30 cellular contexts compared by ENCODE assay signal in genomic region chr1:11070876-11071275, GRCh38. TPM values are rescaled to one million over a fixed set of nuclear protein-coding genes. Genes with fewer than 3 reads are reported as not detected.
DNase-seq lines count a peak whose midpoint lies in the region; ATAC-seq, FAIRE-seq and TF ChIP-seq lines count a peak whose summit lies in the region.
"Had no signal": no experiment of that assay in that cellular context is flagged by ENCODE, and none has a peak within 500 bp of the region (broad histone marks: within the 10 kb centered on the region; RNA-seq: fewer than 3 reads in every experiment).

No MANE protein-coding gene starts in this region.

- H3K9me3 Mint-ChIP-seq in GM23338 (no peaks in the 10 kb centered on the region), HFFc6 (no peaks in the 10 kb centered on the region)
- no peaks in the 10 kb centered on the region for H3K9me3 Mint-ChIP-seq in CD8-positive, alpha-beta T cell
- H3K9me3 Mint-ChIP-seq: CD4-positive, alpha-beta memory T cell; nephron; type B pancreatic cell had no signal

- H3K36me3 Mint-ChIP-seq in GM23338 (ENCODE audit: low read depth) (peaks cover 86% of the 10 kb centered on the region), HFFc6 (ENCODE audit: low read depth) (peaks cover 26% of the 10 kb centered on the region)
- H3K36me3 Mint-ChIP-seq in CD8-positive, alpha-beta T cell, result peaks cover 83% of the 10 kb centered on the region

- no peaks in the 10 kb centered on the region for H3K9me2 ChIP-seq in GM23338 (ENCODE audit: insufficient read depth)

- H3K4me1 Mint-ChIP-seq in GM23338, result peaks cover 6% of the 10 kb centered on the region; the same call in 2 of the 3 replicates
- H3K4me1 Mint-ChIP-seq in HFFc6 (ENCODE audit: low read depth), result no peaks in the 10 kb centered on the region
- no peaks in the 10 kb centered on the region for H3K4me1 Mint-ChIP-seq in CD8-positive, alpha-beta T cell (ENCODE audit: low read depth)
- H3K4me1 Mint-ChIP-seq: nephron had no signal

- H3K27me3 Mint-ChIP-seq in GM23338 (ENCODE audit: insufficient read depth, low read depth, poor library complexity) (peaks cover 4% of the 10 kb centered on the region), HFFc6 (ENCODE audit: insufficient read depth) (peaks cover 1% of the 10 kb centered on the region; the same call in 1 of the 2 replicates)
- H3K27me3 Mint-ChIP-seq in CD8-positive, alpha-beta T cell (ENCODE audit: low read depth), result no peaks in the 10 kb centered on the region
- H3K27me3 Mint-ChIP-seq: CD4-positive, alpha-beta memory T cell; type B pancreatic cell had no signal

- H3K4me3 Mint-ChIP-seq in GM23338 (no peak overlapping the region), HFFc6 (no peak overlapping the region)
- H3K4me3 Mint-ChIP-seq in CD8-positive, alpha-beta T cell, result no peak overlapping the region
- H3K4me3 Mint-ChIP-seq: CD4-positive, alpha-beta memory T cell; nephron; type B pancreatic cell had no signal

- in situ Hi-C loops in GM12878 (cut with MboI), result no loop called here

- peak; percentile 42 for DNase-seq in NCI-H146 (lab: John Stamatoyannopoulos, UW)
- DNase-seq in NCI-H146 treated with DMSO at 0.1 percent for 48 hours (lab: John Stamatoyannopoulos, UW; ENCODE audit: unreplicated experiment), result no peak
- DNase-seq in GM23338 (ENCODE audit: low spot score), result no peak
- DNase-seq in GM12878 (ENCODE audit: low read depth, low spot score), result no peak
- peak; percentile 65 for DNase-seq in posterior vena cava (ENCODE audit: low spot score)
- no peak for DNase-seq in HFFc6
- no peak for DNase-seq in CD8-positive, alpha-beta T cell
- no peak for DNase-seq in SIG-M5 (lab: John Stamatoyannopoulos, UW)
- DNase-seq: activated CD4-positive, alpha-beta T cell treated with anti-CD3 and anti-CD28 coated beads for 4 hours; activated CD8-positive, alpha-beta memory T cell treated with anti-CD3 and anti-CD28 coated beads, Interleukin-2, amount 50 U/mL, for 4 hours; activated gamma-delta T cell; CD4-positive, alpha-beta memory T cell; NCI-H1048; NCI-H2029; PC-9; SJCRH30; stimulated activated CD4-positive, alpha-beta T cell treated with anti-CD3 and anti-CD28 coated beads, Interleukin-15, amount 100 ng/mL, for 24 hours; T-helper 1 cell had no signal

- no peak for FAIRE-seq in GM12878 (lab: Jason Lieb, UNC)
- FAIRE-seq: GM19239, keratinocyte, pancreas had no signal

- TF ChIP-seq CTCF in GM23338 (conservative IDR thresholded peaks at IDR 0.05; ENCODE audit: low read depth in 2 of 2) (no peak), GM12878 (IDR thresholded peaks at IDR 0.05 in 2 of 3, conservative IDR thresholded peaks at IDR 0.05 in 1 of 3; ENCODE audit: control insufficient read depth in 2 of 3, extremely low read depth in 1 of 3, insufficient read depth in 1 of 3, low read depth in 3 of 3, low read length in 3 of 3) (no peak), HFFc6 (IDR thresholded peaks at IDR 0.05) (no peak)
- TF ChIP-seq CTCF in CD8-positive, alpha-beta T cell (IDR thresholded peaks at IDR 0.05), result no peak

- H3K36me3 ChIP-seq in GM23338 (ENCODE audit: insufficient read depth) (peaks cover 54% of the 10 kb centered on the region), GM12878 (ENCODE audit: control insufficient read depth in 2 of 2, insufficient read depth in 2 of 2, low read length in 1 of 2) (peaks cover 33 to 37% of the 10 kb centered on the region in 2 experiments)
- peaks cover 69% of the 10 kb centered on the region for H3K36me3 ChIP-seq in CD8-positive, alpha-beta T cell (ENCODE audit: insufficient read depth, low read length)

- POLR2A ChIA-PET in GM12878 (lab: Charles Lee), result interaction anchor here (0.9 to 1.1 kb wide), 2 partner anchors 10 to 108 kb away, joined by 3 read pairs; no protein-coding TSS in a partner anchor
- POLR2A ChIA-PET in CD8-positive, alpha-beta T cell (lab: Charles Lee), result interaction anchor here (1.2 kb wide), 1 partner anchor 10 kb away, joined by 7 read pairs; no protein-coding TSS in a partner anchor

- H3K27ac ChIP-seq in GM23338 (ENCODE audit: low read depth), result no peak overlapping the region
- H3K27ac ChIP-seq in GM12878 (ENCODE audit: control insufficient read depth, insufficient read depth), result no peak overlapping the region
- H3K27ac ChIP-seq in CD8-positive, alpha-beta T cell (ENCODE audit: low read depth, low read length), result no peak overlapping the region
- H3K27ac ChIP-seq: 22Rv1, PC-9, right lobe of liver had no signal

- H3K27me3 ChIP-seq in GM23338 (ENCODE audit: insufficient read depth) (no peaks in the 10 kb centered on the region), GM12878 (replicated peaks in 1 of 2; ENCODE audit: control insufficient read depth in 2 of 2, insufficient read depth in 2 of 2, low read length in 1 of 2) (no peaks in the 10 kb centered on the region)
- H3K27me3 ChIP-seq in CD8-positive, alpha-beta T cell (ENCODE audit: insufficient read depth, low read length), result no peaks in the 10 kb centered on the region
- H3K27me3 ChIP-seq: pancreas, right lobe of liver, SJCRH30 had no signal

- peaks cover 10% of the 10 kb centered on the region; the same call in 1 of the 2 replicates for H3F3A ChIP-seq in GM23338 (replicated peaks; ENCODE audit: low read depth)

- CTCF ChIA-PET in GM12878 (lab: Yijun Ruan, JAX), result interaction anchor here (1.1 to 6.3 kb wide), 3 partner anchors 9 to 33 kb away, joined by 5 to 57 read pairs (median 8); partner anchors contain the start of gene SRM
- CTCF ChIA-PET in CD8-positive, alpha-beta T cell (lab: Charles Lee), result interaction anchor here (0.8 to 2.0 kb wide), 3 partner anchors 10 to 33 kb away, joined by 3 to 14 read pairs (median 4); no protein-coding TSS in a partner anchor

- H3K4me2 ChIP-seq in GM23338, result no peak overlapping the region
- no peak overlapping the region for H3K4me2 ChIP-seq in GM12878 (ENCODE audit: control insufficient read depth, insufficient read depth)
- H3K4me2 ChIP-seq: PC-9 had no signal

- no peak for TF ChIP-seq EP300 in GM12878 (IDR thresholded peaks at IDR 0.05; ENCODE audit: borderline replicate concordance in 1 of 2, control insufficient read depth in 1 of 2, low read depth in 2 of 2, low read length in 2 of 2)

- RAD21 ChIA-PET in GM12878 (lab: Charles Lee; ENCODE audit: unreplicated experiment), result interaction anchor here (4.6 kb wide), 1 partner anchor 33 kb away, joined by 52 read pairs; no protein-coding TSS in a partner anchor

- H3K4me1 ChIP-seq in GM23338 (ENCODE audit: insufficient read depth) (no peaks in the 10 kb centered on the region), GM12878 (ENCODE audit: control insufficient read depth, insufficient read depth, low read length) (peaks cover 13% of the 10 kb centered on the region)
- H3K4me1 ChIP-seq in CD8-positive, alpha-beta T cell (ENCODE audit: insufficient read depth, low read length), result no peaks in the 10 kb centered on the region
- H3K4me1 ChIP-seq: right lobe of liver, SJCRH30 had no signal

- no peak for ATAC-seq in GM23338
- no peak for ATAC-seq in GM12878
- ATAC-seq in CD8-positive, alpha-beta T cell, result no peak
- ATAC-seq: HCT116 had no signal

- H3K79me2 ChIP-seq in GM23338 (replicated peaks; ENCODE audit: insufficient read depth) (no peaks in the 10 kb centered on the region), GM12878 (ENCODE audit: control insufficient read depth, insufficient read depth, low read length) (no peaks in the 10 kb centered on the region)

- H3K27ac Mint-ChIP-seq in GM23338, result 0 out of 2 replicates have a peak overlapping the region, but pooled peaks have one; percentile 43
- H3K27ac Mint-ChIP-seq in HFFc6, result no peak overlapping the region
- H3K27ac Mint-ChIP-seq in CD8-positive, alpha-beta T cell, result no peak overlapping the region
- H3K27ac Mint-ChIP-seq: nephron, type B pancreatic cell had no signal

- SMC1A ChIA-PET in GM12878 (lab: Charles Lee; ENCODE audit: uncharacterized antibody, unreplicated experiment), result interaction anchor here (1.3 to 2.7 kb wide), 3 partner anchors 9 to 34 kb away, joined by 3 to 11 read pairs (median 7); partner anchors contain the start of gene EXOSC10

- TSS peak; percentile 27 for BruUV-seq in GM12878 (replicated peaks; lab: Mats Ljungman, UMichigan)

- H2AFZ ChIP-seq in GM23338 (no peak overlapping the region), GM12878 (ENCODE audit: control insufficient read depth, low read depth, low read length) (no peak overlapping the region)
- H2AFZ ChIP-seq: PC-9 had no signal

- intact Hi-C loops in GM12878 (cut with micrococcal nuclease; ENCODE audit: unreplicated experiment), result no loop called here
- intact Hi-C loops in posterior vena cava (cut with DNase I), result no loop called here
- intact Hi-C loops in CD8-positive, alpha-beta T cell (cut with DNase I, micrococcal nuclease), result no loop called here

- H3K4me3 ChIP-seq in GM23338 (no peak overlapping the region), GM12878 (no peak overlapping the region)
- no peak overlapping the region for H3K4me3 ChIP-seq in CD8-positive, alpha-beta T cell (ENCODE audit: low read depth, low read length)
- H3K4me3 ChIP-seq: pancreas, PC-9, right lobe of liver, SJCRH30 had no signal

- no peak for TF ChIP-seq POLR2A in GM12878 (IDR thresholded peaks at IDR 0.05; ENCODE audit: low read depth, low read length)

- H3K9ac ChIP-seq in GM12878 (ENCODE audit: control insufficient read depth, insufficient read depth, low read length), result no peak overlapping the region

- no peak for TF ChIP-seq RAD21 in GM12878 (IDR thresholded peaks at IDR 0.05; ENCODE audit: insufficient read depth, low read depth, low read length)

- H4K20me1 ChIP-seq in GM23338 (replicated peaks; ENCODE audit: insufficient read depth) (peaks cover 7% of the 10 kb centered on the region), GM12878 (ENCODE audit: control insufficient read depth, insufficient read depth) (no peaks in the 10 kb centered on the region)

- H3K9me3 ChIP-seq in GM12878 (replicated peaks; ENCODE audit: control insufficient read depth, insufficient read depth, low read length), result no peaks in the 10 kb centered on the region
- no peaks in the 10 kb centered on the region for H3K9me3 ChIP-seq in CD8-positive, alpha-beta T cell (ENCODE audit: low read length)
- H3K9me3 ChIP-seq: pancreas, right lobe of liver, SJCRH30 had no signal

- 98% methylated on average over 11 of the region's 11 CpGs for WGBS in GM12878 (ENCODE audit: insufficient coverage, insufficient replicate concordance, low lambda C conversion rate, missing lambda C conversion rate)

RNA-seq across cellular contexts. Expression of gene SRM, which starts 11.1 kb away (rescaled TPM):
- total RNA-seq in GM23338 (2014; rRNA removed; shearing (Covaris generic)), result 144 and 170 TPM in 2 replicates
- polyA plus RNA-seq in GM23338 (2016; fragmentation: Nextera tagmentation; extraction: Ambion mirVana), result 253 and 313 TPM in 2 replicates
- 17.2 and 20.5 TPM in 2 replicates for total RNA-seq in GM12878 (2013; cell fraction: nucleolus; rRNA removed)
- total RNA-seq in GM12878 (2014; rRNA removed), result 49.9 and 81.2 TPM in 2 replicates
- 40.6 and 43.0 TPM in 2 replicates for total RNA-seq in GM12878 (2014; rRNA removed; fragmentation: Illumina TruSeq; extraction: Trizol)
- total RNA-seq in GM12878 (2021), result 249 and 255 TPM in 2 replicates
- 48.6 TPM for polyA plus RNA-seq in GM12878 (2011; ENCODE audit: low read depth)
- polyA plus RNA-seq in GM12878 (2011; rRNA removed), result 11.0 and 22.2 TPM in 2 replicates
- 70.7 and 73.8 TPM in 2 replicates for polyA plus RNA-seq in GM12878 (2011; cell fraction: cytosol; rRNA removed)
- polyA plus RNA-seq in GM12878 (2011; cell fraction: nucleus; rRNA removed), result 44.6 and 69.9 TPM in 2 replicates
- polyA plus RNA-seq in GM12878 (2012), result 130 and 136 TPM in 2 replicates
- 59.5 and 133 TPM in 2 replicates for polyA plus RNA-seq in GM12878 (2014; fragmentation: Illumina TruSeq; extraction: Trizol)
- polyA plus RNA-seq in GM12878 (2014; fragmentation: Nextera tagmentation; extraction: Ambion mirVana), result 10 to 100 TPM; 16.7 to 46.6 TPM
- polyA plus RNA-seq in GM12878 (2014; rRNA removed), result 142 and 185 TPM in 2 replicates
- 100 to 1,000 TPM in 1 of 2 experiments, 10 to 100 TPM in 1; 81.1 to 155 TPM for polyA plus RNA-seq in GM12878 (2016; fragmentation: Nextera tagmentation; extraction: Ambion mirVana)
- polyA minus RNA-seq in GM12878 (2011; rRNA and poly(A)+ RNA removed), result 40.4 and 67.7 TPM in 2 replicates
- 56.3 and 73.1 TPM in 2 replicates for polyA minus RNA-seq in GM12878 (2011; cell fraction: cytosol; rRNA and poly(A)+ RNA removed)
- polyA minus RNA-seq in GM12878 (2011; cell fraction: nucleus; rRNA and poly(A)+ RNA removed), result 15.0 and 34.0 TPM in 2 replicates
- 10 to 100 TPM; 74.2 to 76.6 TPM for total RNA-seq in posterior vena cava
- 100 to 1,000 TPM; 262 to 308 (median 295) TPM for total RNA-seq in HFFc6 (2021; fragmentation: NEBNext Ultra II Directional; extraction: Animal tissue kit (Norgen Biotek cat#: 25700))
- 10 to 100 TPM; 31.4 to 40.6 TPM for total RNA-seq in CD8-positive, alpha-beta T cell

RNA-seq across cellular contexts. Expression of gene MASP2, which starts 23.8 kb away (rescaled TPM):
- total RNA-seq in GM23338 (2014; rRNA removed; shearing (Covaris generic)), result 0.31 and 1.5 TPM in 2 replicates
- polyA plus RNA-seq in GM23338 (2016; fragmentation: Nextera tagmentation; extraction: Ambion mirVana) (0.71 and 0.78 TPM in 2 replicates), GM12878 (2011; rRNA removed) (not detected in 2 replicates), GM12878 (2014; fragmentation: Illumina TruSeq; extraction: Trizol) (not detected in 2 replicates), GM12878 (2014; fragmentation: Nextera tagmentation; extraction: Ambion mirVana) (under 1 TPM in 1 of 2 experiments, not detected in 1; 0.06 TPM), GM12878 (2014; rRNA removed) (not detected in 2 replicates), GM12878 (2016; fragmentation: Nextera tagmentation; extraction: Ambion mirVana) (under 1 TPM in 1 of 2 experiments, not detected in 1; 0.21 TPM)
- total RNA-seq in GM12878 (2013; cell fraction: nucleolus; rRNA removed), result 0.25 TPM in 1 of 2 replicates, not detected in the other
- total RNA-seq in GM12878 (2014; rRNA removed) (0.05 TPM in 1 of 2 replicates, not detected in the other), GM12878 (2014; rRNA removed; fragmentation: Illumina TruSeq; extraction: Trizol) (0.04 TPM in 1 of 2 replicates, not detected in the other), GM12878 (2021) (not detected in 2 replicates), posterior vena cava (not detected)
- 5.6 TPM for polyA plus RNA-seq in GM12878 (2011; ENCODE audit: low read depth)
- not detected in 2 replicates for polyA plus RNA-seq in GM12878 (2011; cell fraction: cytosol; rRNA removed)
- polyA plus RNA-seq in GM12878 (2011; cell fraction: nucleus; rRNA removed), result not detected in 2 replicates
- polyA plus RNA-seq in GM12878 (2012), result 2.0 and 5.9 TPM in 2 replicates
- not detected in 2 replicates for polyA minus RNA-seq in GM12878 (2011; rRNA and poly(A)+ RNA removed)
- polyA minus RNA-seq in GM12878 (2011; cell fraction: cytosol; rRNA and poly(A)+ RNA removed), result not detected in 2 replicates
- polyA minus RNA-seq in GM12878 (2011; cell fraction: nucleus; rRNA and poly(A)+ RNA removed), result not detected in 2 replicates
- total RNA-seq in HFFc6 (2021; fragmentation: NEBNext Ultra II Directional; extraction: Animal tissue kit (Norgen Biotek cat#: 25700)), result under 1 TPM in 1 of 6 experiments, not detected in 5; 0.12 TPM
- total RNA-seq in CD8-positive, alpha-beta T cell, result under 1 TPM; 0.19 to 0.22 TPM
- total RNA-seq: cardiac septum; CD4-positive, alpha-beta memory T cell; dermis microvascular lymphatic vessel endothelial cell; lower leg skin; NCI-H460; pancreas; PC-9 had no signal

RNA-seq across cellular contexts. Expression of gene EXOSC10, which starts 28.8 kb away (rescaled TPM):
- 59.5 and 72.9 TPM in 2 replicates for total RNA-seq in GM23338 (2014; rRNA removed; shearing (Covaris generic))
- polyA plus RNA-seq in GM23338 (2016; fragmentation: Nextera tagmentation; extraction: Ambion mirVana) (39.3 and 55.5 TPM in 2 replicates), GM12878 (2011; rRNA removed) (52.8 and 60.4 TPM in 2 replicates), GM12878 (2014; fragmentation: Illumina TruSeq; extraction: Trizol) (75.6 and 78.9 TPM in 2 replicates), GM12878 (2014; fragmentation: Nextera tagmentation; extraction: Ambion mirVana) (10 to 100 TPM; 16.2 to 16.7 TPM), GM12878 (2014; rRNA removed) (70.7 and 76.0 TPM in 2 replicates), GM12878 (2016; fragmentation: Nextera tagmentation; extraction: Ambion mirVana) (10 to 100 TPM; 78.6 to 86.5 TPM)
- 139 and 147 TPM in 2 replicates for total RNA-seq in GM12878 (2013; cell fraction: nucleolus; rRNA removed)
- total RNA-seq in GM12878 (2014; rRNA removed) (70.3 and 81.2 TPM in 2 replicates), GM12878 (2014; rRNA removed; fragmentation: Illumina TruSeq; extraction: Trizol) (54.3 and 58.3 TPM in 2 replicates), GM12878 (2021) (60.0 and 62.5 TPM in 2 replicates), posterior vena cava (10 to 100 TPM; 40.9 to 43.4 TPM)
- 31.0 TPM for polyA plus RNA-seq in GM12878 (2011; ENCODE audit: low read depth)
- polyA plus RNA-seq in GM12878 (2011; cell fraction: cytosol; rRNA removed), result 60.7 and 64.8 TPM in 2 replicates
- 155 and 161 TPM in 2 replicates for polyA plus RNA-seq in GM12878 (2011; cell fraction: nucleus; rRNA removed)
- 41.6 and 44.9 TPM in 2 replicates for polyA plus RNA-seq in GM12878 (2012)
- polyA minus RNA-seq in GM12878 (2011; rRNA and poly(A)+ RNA removed), result 62.0 and 63.1 TPM in 2 replicates
- 15.4 and 19.5 TPM in 2 replicates for polyA minus RNA-seq in GM12878 (2011; cell fraction: cytosol; rRNA and poly(A)+ RNA removed)
- polyA minus RNA-seq in GM12878 (2011; cell fraction: nucleus; rRNA and poly(A)+ RNA removed), result 39.3 and 59.6 TPM in 2 replicates
- 10 to 100 TPM; 40.1 to 49.4 (median 47.5) TPM for total RNA-seq in HFFc6 (2021; fragmentation: NEBNext Ultra II Directional; extraction: Animal tissue kit (Norgen Biotek cat#: 25700))
- total RNA-seq in CD8-positive, alpha-beta T cell, result 10 to 100 TPM; 95.0 to 98.1 TPM

RNA-seq across cellular contexts. Expression of gene TARDBP, which starts 58.4 kb away (rescaled TPM):
- total RNA-seq in GM23338 (2014; rRNA removed; shearing (Covaris generic)), result 258 and 313 TPM in 2 replicates
- polyA plus RNA-seq in GM23338 (2016; fragmentation: Nextera tagmentation; extraction: Ambion mirVana), result 171 and 204 TPM in 2 replicates
- total RNA-seq in GM12878 (2013; cell fraction: nucleolus; rRNA removed), result 172 and 179 TPM in 2 replicates
- 55.6 and 64.1 TPM in 2 replicates for total RNA-seq in GM12878 (2014; rRNA removed)
- total RNA-seq in GM12878 (2014; rRNA removed; fragmentation: Illumina TruSeq; extraction: Trizol), result 124 and 135 TPM in 2 replicates
- total RNA-seq in GM12878 (2021), result 155 and 174 TPM in 2 replicates
- 89.3 TPM for polyA plus RNA-seq in GM12878 (2011; ENCODE audit: low read depth)
- 209 and 284 TPM in 2 replicates for polyA plus RNA-seq in GM12878 (2011; rRNA removed)
- polyA plus RNA-seq in GM12878 (2011; cell fraction: cytosol; rRNA removed), result 92.3 and 131 TPM in 2 replicates
- 210 and 304 TPM in 2 replicates for polyA plus RNA-seq in GM12878 (2011; cell fraction: nucleus; rRNA removed)
- polyA plus RNA-seq in GM12878 (2012), result 145 and 148 TPM in 2 replicates
- polyA plus RNA-seq in GM12878 (2014; fragmentation: Illumina TruSeq; extraction: Trizol), result 318 and 350 TPM in 2 replicates
- 100 to 1,000 TPM in 1 of 2 experiments, 10 to 100 TPM in 1; 76.1 to 171 TPM for polyA plus RNA-seq in GM12878 (2014; fragmentation: Nextera tagmentation; extraction: Ambion mirVana)
- polyA plus RNA-seq in GM12878 (2014; rRNA removed), result 212 and 257 TPM in 2 replicates
- 100 to 1,000 TPM; 251 to 253 TPM for polyA plus RNA-seq in GM12878 (2016; fragmentation: Nextera tagmentation; extraction: Ambion mirVana)
- polyA minus RNA-seq in GM12878 (2011; rRNA and poly(A)+ RNA removed), result 90.0 and 129 TPM in 2 replicates
- polyA minus RNA-seq in GM12878 (2011; cell fraction: cytosol; rRNA and poly(A)+ RNA removed), result 54.4 and 74.5 TPM in 2 replicates
- 68.2 and 109 TPM in 2 replicates for polyA minus RNA-seq in GM12878 (2011; cell fraction: nucleus; rRNA and poly(A)+ RNA removed)
- 100 to 1,000 TPM; 124 to 130 TPM for total RNA-seq in posterior vena cava
- 100 to 1,000 TPM; 133 to 178 (median 171) TPM for total RNA-seq in HFFc6 (2021; fragmentation: NEBNext Ultra II Directional; extraction: Animal tissue kit (Norgen Biotek cat#: 25700))
- total RNA-seq in CD8-positive, alpha-beta T cell, result 100 to 1,000 TPM; 125 to 131 TPM

Comparison
In these comparisons a context has a peak if more than half of its experiments do, and no peak if none do; other contexts are left out.
1. DNase-seq: peak in NCI-H146 (single experiment) and posterior vena cava (single experiment); none in NCI-H146 treated with DMSO at 0.1 percent for 48 hours (single experiment), GM23338 (single experiment), GM12878 (single experiment), HFFc6 (single experiment), CD8-positive, alpha-beta T cell (0 of 7) and SIG-M5 (single experiment).